In the genomic region with DNA sequence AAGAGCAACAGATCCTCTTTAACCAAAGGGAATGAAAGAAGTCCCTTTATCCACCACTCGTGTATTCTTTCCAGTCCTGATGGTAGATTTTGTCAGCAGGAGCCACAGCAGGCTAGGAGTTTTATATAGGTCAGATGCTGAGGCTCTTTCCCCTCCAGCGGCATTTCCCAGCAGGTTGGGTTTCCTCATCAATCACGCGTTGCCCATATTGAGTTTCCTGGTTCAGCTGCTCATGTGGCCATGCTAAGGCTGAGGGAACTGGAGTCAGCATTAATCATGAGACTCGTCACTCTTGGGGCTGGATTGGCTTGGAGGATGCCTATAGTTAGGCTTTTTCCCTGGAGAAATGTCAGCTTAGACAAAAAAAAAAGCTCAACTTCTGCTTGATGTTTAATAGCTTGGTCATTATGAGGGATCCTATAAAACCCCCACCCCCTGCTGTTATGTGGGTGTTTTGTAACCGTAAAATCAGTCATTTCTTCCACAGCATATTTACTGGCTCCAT, we compare ENCODE assay signal across 25 cellular contexts.
DNase-seq lines count a peak whose midpoint lies in the region; ATAC-seq and TF ChIP-seq lines count a peak whose summit lies in the region.
"Had no signal": no experiment of that assay in that cellular context is flagged by ENCODE, and none has a peak within 500 bp of the region (broad histone marks: within the 10 kb centered on the region; RNA-seq: fewer than 3 reads in every experiment).

No MANE protein-coding gene starts in this region.

- no peak for TF ChIP-seq EP300 in neural cell (conservative IDR thresholded peaks at IDR 0.05; ENCODE audit: poor library complexity, severe bottlenecking)

- no peaks in the 10 kb centered on the region for H4K20me1 ChIP-seq in neural cell (ENCODE audit: insufficient read depth)

- no peak for TF ChIP-seq CTCF in AG09309 (IDR thresholded peaks at IDR 0.05; ENCODE audit: control insufficient read depth, insufficient read depth, low read depth, low read length, missing control alignments)
- no peak for TF ChIP-seq CTCF in choroid plexus epithelial cell (conservative IDR thresholded peaks at IDR 0.05; ENCODE audit: low read depth, low read length)
- TF ChIP-seq CTCF in neural cell (IDR thresholded peaks at IDR 0.05; ENCODE audit: poor library complexity, severe bottlenecking): no peak

- H2AFZ ChIP-seq in neural cell (ENCODE audit: low read depth, low read length): no peak overlapping the region

- no peaks in the 10 kb centered on the region for H3K36me3 ChIP-seq in neural cell (ENCODE audit: insufficient read depth, low read length)
- H3K36me3 ChIP-seq: ascending aorta, suprapubic skin had no signal

- H3K4me3 ChIP-seq in AG09309 (ENCODE audit: control insufficient read depth, low read depth, low read length): no peak overlapping the region
- no peak overlapping the region for H3K4me3 ChIP-seq in choroid plexus epithelial cell (ENCODE audit: low read depth, low read length)
- H3K4me3 ChIP-seq in neural cell (ENCODE audit: low read length): peak overlapping the region; percentile 24
- H3K4me3 ChIP-seq: ascending aorta, skin epidermis, suprapubic skin had no signal

- H3K27ac ChIP-seq in neural cell (ENCODE audit: low read length): no peak overlapping the region
- H3K27ac ChIP-seq: ascending aorta, epithelial cell of prostate, foreskin keratinocyte, KMS-11, RWPE1, suprapubic skin had no signal

- no peaks in the 10 kb centered on the region for H3K27me3 ChIP-seq in neural cell (ENCODE audit: insufficient read depth, low read depth, low read length)
- H3K27me3 ChIP-seq: ascending aorta, foreskin keratinocyte, suprapubic skin had no signal

- no peak for ATAC-seq in HG03442 (IDR thresholded peaks at IDR 0.05; ENCODE audit: unreplicated experiment)
- no peak for ATAC-seq in stimulated activated naive CD8-positive, alpha-beta T cell treated with anti-CD3 and anti-CD28 coated beads, Interleukin-15, Interleukin-2, amounts not matched to agents 100 U/mL and 50 U/mL, for 24 hours
- ATAC-seq: CD8-positive, alpha-beta T cell; foreskin keratinocyte; left ventricle myocardium superior; natural killer cell treated with Interleukin-12 subunit alpha and Interleukin-12 subunit beta and Interleukin-15 and Interleukin-18, amount 100 ng/mL, for 72 hours had no signal

- H3F3A ChIP-seq in neural cell (ENCODE audit: insufficient read depth, low read length, poor library complexity, severe bottlenecking): no peaks in the 10 kb centered on the region

- no peaks in the 10 kb centered on the region for H3K9me2 ChIP-seq in neural cell (ENCODE audit: insufficient read depth, low read length)

- DNase-seq in AG09309 (ENCODE audit: low read depth) (peak; percentile 86), NCI-H2171 (lab: John Stamatoyannopoulos, UW) (peak; percentile 6), choroid plexus epithelial cell (ENCODE audit: low read depth) (peak; percentile 31), posterior vena cava (ENCODE audit: low spot score) (no peak), NCI-H524 treated with DMSO at 0.1 percent for 48 hours (lab: John Stamatoyannopoulos, UW) (no peak)
- DNase-seq in stimulated activated naive CD8-positive, alpha-beta T cell treated with anti-CD3 and anti-CD28 coated beads, Interleukin-15, Interleukin-2, amounts not matched to agents 100 U/mL and 50 U/mL, for 24 hours: no peak
- DNase-seq: activated CD4-positive, alpha-beta T cell treated with anti-CD3 and anti-CD28 coated beads, Interleukin-2, amount 50 U/mL, for 4 hours; CD8-positive, alpha-beta T cell; DMS153; foreskin keratinocyte; GDM1; hypothalamus; left ventricle myocardium superior; MV-4-11; NCI-H526 treated with DMSO at 0.1 percent for 48 hours; posterior cingulate gyrus had no signal

- H3K9ac ChIP-seq in neural cell (ENCODE audit: low read length): no peak overlapping the region
- H3K9ac ChIP-seq: KMS-11 had no signal

- no peak for TF ChIP-seq RAD21 in neural cell (conservative IDR thresholded peaks at IDR 0.05)

- no peaks in the 10 kb centered on the region for H3K9me3 ChIP-seq in neural cell (ENCODE audit: low read length)
- H3K9me3 ChIP-seq: ascending aorta, suprapubic skin had no signal

- no peak overlapping the region for H3K4me2 ChIP-seq in neural cell (ENCODE audit: low read length)
- H3K4me2 ChIP-seq: KMS-11 had no signal

- intact Hi-C loops in posterior vena cava (cut with DNase I): loop anchor here (5.0 to 10.0 kb wide), 2 partner anchors 123 to 164 kb away; no protein-coding TSS in a partner anchor

- no peaks in the 10 kb centered on the region for H3K79me2 ChIP-seq in neural cell (replicated peaks; ENCODE audit: insufficient read depth, low read length)

TF ChIP-seq in neural cell, 6 proteins besides CTCF, POLR2A, EP300 and RAD21:
- TF ChIP-seq TAF1 (IDR thresholded peaks at IDR 0.05; ENCODE audit: low read depth): no peak
- TF ChIP-seq SMC3 (conservative IDR thresholded peaks at IDR 0.05; ENCODE audit: poor library complexity): no peak
- TF ChIP-seq, protein P1, sequence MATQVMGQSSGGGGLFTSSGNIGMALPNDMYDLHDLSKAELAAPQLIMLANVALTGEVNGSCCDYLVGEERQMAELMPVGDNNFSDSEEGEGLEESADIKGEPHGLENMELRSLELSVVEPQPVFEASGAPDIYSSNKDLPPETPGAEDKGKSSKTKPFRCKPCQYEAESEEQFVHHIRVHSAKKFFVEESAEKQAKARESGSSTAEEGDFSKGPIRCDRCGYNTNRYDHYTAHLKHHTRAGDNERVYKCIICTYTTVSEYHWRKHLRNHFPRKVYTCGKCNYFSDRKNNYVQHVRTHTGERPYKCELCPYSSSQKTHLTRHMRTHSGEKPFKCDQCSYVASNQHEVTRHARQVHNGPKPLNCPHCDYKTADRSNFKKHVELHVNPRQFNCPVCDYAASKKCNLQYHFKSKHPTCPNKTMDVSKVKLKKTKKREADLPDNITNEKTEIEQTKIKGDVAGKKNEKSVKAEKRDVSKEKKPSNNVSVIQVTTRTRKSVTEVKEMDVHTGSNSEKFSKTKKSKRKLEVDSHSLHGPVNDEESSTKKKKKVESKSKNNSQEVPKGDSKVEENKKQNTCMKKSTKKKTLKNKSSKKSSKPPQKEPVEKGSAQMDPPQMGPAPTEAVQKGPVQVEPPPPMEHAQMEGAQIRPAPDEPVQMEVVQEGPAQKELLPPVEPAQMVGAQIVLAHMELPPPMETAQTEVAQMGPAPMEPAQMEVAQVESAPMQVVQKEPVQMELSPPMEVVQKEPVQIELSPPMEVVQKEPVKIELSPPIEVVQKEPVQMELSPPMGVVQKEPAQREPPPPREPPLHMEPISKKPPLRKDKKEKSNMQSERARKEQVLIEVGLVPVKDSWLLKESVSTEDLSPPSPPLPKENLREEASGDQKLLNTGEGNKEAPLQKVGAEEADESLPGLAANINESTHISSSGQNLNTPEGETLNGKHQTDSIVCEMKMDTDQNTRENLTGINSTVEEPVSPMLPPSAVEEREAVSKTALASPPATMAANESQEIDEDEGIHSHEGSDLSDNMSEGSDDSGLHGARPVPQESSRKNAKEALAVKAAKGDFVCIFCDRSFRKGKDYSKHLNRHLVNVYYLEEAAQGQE (IDR thresholded peaks at IDR 0.05; ENCODE audit: borderline replicate concordance): no peak
- no peak for TF ChIP-seq EZH2 (IDR thresholded peaks at IDR 0.05; ENCODE audit: borderline replicate concordance, insufficient read depth, low read length, poor library complexity, severe bottlenecking)
- no peak for TF ChIP-seq POLR2AphosphoS5 (IDR thresholded peaks at IDR 0.05)
- TF ChIP-seq MXI1 (conservative IDR thresholded peaks at IDR 0.05; ENCODE audit: poor library complexity, severe bottlenecking): no peak

Comparison
In these comparisons a context has a peak if more than half of its experiments do, and no peak if none do; other contexts are left out.
1. DNase-seq: peak in AG09309 (single experiment), NCI-H2171 (single experiment) and choroid plexus epithelial cell (single experiment); none in posterior vena cava (single experiment), stimulated activated naive CD8-positive, alpha-beta T cell treated with anti-CD3 and anti-CD28 coated beads, Interleukin-15, Interleukin-2, amounts not matched to agents 100 U/mL and 50 U/mL, for 24 hours (single experiment) and NCI-H524 treated with DMSO at 0.1 percent for 48 hours (single experiment).